Comparison of ENCODE assay signal across 8 cellular contexts in the genomic region with DNA sequence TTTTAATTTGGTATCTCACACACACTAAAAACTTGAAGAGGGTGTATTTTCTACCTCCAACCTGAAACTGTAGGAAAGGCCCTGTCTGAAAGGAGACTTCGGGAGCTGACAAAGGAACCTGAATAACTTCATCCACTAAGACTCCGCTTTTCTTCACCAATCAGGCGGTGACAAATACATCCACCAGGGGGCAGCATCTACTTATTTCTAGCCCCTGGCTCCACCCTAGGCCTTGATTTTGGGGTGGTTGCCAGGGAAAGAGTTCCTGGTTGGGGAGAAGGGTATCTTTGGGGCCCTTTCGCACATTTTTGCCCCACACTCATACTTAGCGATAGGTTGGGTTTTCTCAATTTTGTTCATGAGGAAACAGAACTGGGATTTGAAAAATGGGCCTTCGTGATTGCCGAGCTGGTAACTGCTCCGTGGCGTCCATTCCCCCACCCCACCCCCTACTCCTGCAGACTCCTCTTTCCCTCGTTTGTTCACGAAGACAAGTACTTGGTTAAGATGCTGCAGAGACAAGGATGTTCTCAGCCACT. TPM values are rescaled to one million over a fixed set of nuclear protein-coding genes. Genes with fewer than 3 reads are reported as not detected.
DNase-seq lines count a peak whose midpoint lies in the region; ATAC-seq and TF ChIP-seq lines count a peak whose summit lies in the region.

No MANE protein-coding gene starts in this region.

- no peak for TF ChIP-seq POLR2A in gastroesophageal sphincter (IDR thresholded peaks at IDR 0.05)

- DNase-seq in Daoy (ENCODE audit: low read depth), result peak; percentile 69
- DNase-seq in MV-4-11 (lab: John Stamatoyannopoulos, UW), result peak; percentile 78
- DNase-seq in SK-N-MC (ENCODE audit: low read depth, low spot score), result peak; percentile 73
- peak; percentile 94 for DNase-seq in activated naive CD4-positive, alpha-beta T cell treated with anti-CD3 and anti-CD28 coated beads, Interleukin-2, amount 10 ng/mL, durations not matched to agents 7 days and 5 days
- DNase-seq in omental fat pad (ENCODE audit: low spot score), result peak; percentile 98
- DNase-seq in superior temporal gyrus (ENCODE audit: extremely low spot score), result peak; percentile 99

- H3K27ac ChIP-seq in SK-N-MC (no peak overlapping the region), gastroesophageal sphincter (peak overlapping the region; percentile 35 to 79 (median 62))

- no peaks in the 10 kb centered on the region for H3K36me3 Mint-ChIP-seq in activated naive CD4-positive, alpha-beta T cell treated with anti-CD3 and anti-CD28 coated beads, Interleukin-2, amount 10 ng/mL, durations not matched to agents 7 days and 5 days

- peaks cover 0 to 33% (median 7%) of the 10 kb centered on the region in 3 donors for H3K4me1 ChIP-seq in gastroesophageal sphincter

- H3K36me3 ChIP-seq in SK-N-MC (ENCODE audit: insufficient read depth, low read length) (no peaks in the 10 kb centered on the region), gastroesophageal sphincter (no peaks in the 10 kb centered on the region)

- H3K27me3 ChIP-seq in gastroesophageal sphincter, result no peaks in the 10 kb centered on the region

- H3K27me3 Mint-ChIP-seq in activated naive CD4-positive, alpha-beta T cell treated with anti-CD3 and anti-CD28 coated beads, Interleukin-2, amount 10 ng/mL, durations not matched to agents 7 days and 5 days, result no peaks in the 10 kb centered on the region

- H3K27ac Mint-ChIP-seq in activated naive CD4-positive, alpha-beta T cell treated with anti-CD3 and anti-CD28 coated beads, Interleukin-2, amount 10 ng/mL, durations not matched to agents 7 days and 5 days, result peak overlapping the region; percentile 2

- peak overlapping the region; percentile 45 for H3K9ac ChIP-seq in SK-N-MC (ENCODE audit: insufficient read length)

- WGBS in gastroesophageal sphincter (ENCODE audit: low coverage in 1 of 2), 2 donors, result 25 to 27% methylated on average over 3 to 8 of the region's 11 CpGs

- peak; percentile 60 for ATAC-seq in gastroesophageal sphincter
- peak; percentile 50 for ATAC-seq in omental fat pad (ENCODE audit: low FRiP score)
- no peak for ATAC-seq in HG03520 (IDR thresholded peaks at IDR 0.05; ENCODE audit: unreplicated experiment)

- peak overlapping the region; percentile 38; the same call in 1 of the 2 replicates for H3K4me3 ChIP-seq in SK-N-MC
- H3K4me3 ChIP-seq in gastroesophageal sphincter, result peak overlapping the region in 1 of 2 donors; percentile 26

- CTCF ChIA-PET in activated naive CD4-positive, alpha-beta T cell treated with anti-CD3 and anti-CD28 coated beads, Interleukin-2, amount 10 ng/mL, durations not matched to agents 7 days and 5 days (lab: Charles Lee), result interaction anchor here (0.6 to 9.7 kb wide), 25 partner anchors 9 to 281 kb away, joined by 3 to 134 read pairs (median 3); a partner anchor contains a TSS

- H3K4me1 Mint-ChIP-seq in activated naive CD4-positive, alpha-beta T cell treated with anti-CD3 and anti-CD28 coated beads, Interleukin-2, amount 10 ng/mL, durations not matched to agents 7 days and 5 days, result peaks cover 57% of the 10 kb centered on the region

- TF ChIP-seq CTCF in gastroesophageal sphincter (IDR thresholded peaks at IDR 0.05) (peak in 3 of 4 experiments; percentile 94 to 99 (median 99)), omental fat pad (IDR thresholded peaks at IDR 0.05) (peak in 2 of 3 donors; percentile 64 to 78)

- TF ChIP-seq EP300 in gastroesophageal sphincter (IDR thresholded peaks at IDR 0.05), result no peak

- H3K9me3 Mint-ChIP-seq in activated naive CD4-positive, alpha-beta T cell treated with anti-CD3 and anti-CD28 coated beads, Interleukin-2, amount 10 ng/mL, durations not matched to agents 7 days and 5 days, result no peaks in the 10 kb centered on the region

- H3K9me3 ChIP-seq in SK-N-MC (ENCODE audit: low read depth, low read length) (no peaks in the 10 kb centered on the region), gastroesophageal sphincter (no peaks in the 10 kb centered on the region)

- H3K4me3 Mint-ChIP-seq in activated naive CD4-positive, alpha-beta T cell treated with anti-CD3 and anti-CD28 coated beads, Interleukin-2, amount 10 ng/mL, durations not matched to agents 7 days and 5 days, result no peak overlapping the region

RNA-seq across cellular contexts. Expression of a gene that starts 4.8 kb away (rescaled TPM):
- total RNA-seq in Daoy (2014; rRNA removed; shearing (Covaris generic)), result 7.0 and 12.8 TPM in 2 replicates
- total RNA-seq in gastroesophageal sphincter (10 to 100 TPM; 18.2 to 35.8 (median 20.2) TPM), omental fat pad (10 to 100 TPM; 11.8 to 42.8 (median 27.1) TPM)
